ENCODE assay signal across 1 cellular context in genomic region chr14:100290607-100291304, GRCh38.
TF ChIP-seq lines count a peak whose summit lies in the region.

No MANE protein-coding gene starts in this region.

TF ChIP-seq in HepG2, 621 proteins besides CTCF, POLR2A, EP300 and RAD21 (continued from another document and continues in another):
- TF ChIP-seq ZBTB14 (CRISPR knock-in tag; IDR thresholded peaks at IDR 0.05) (no peak), HIC2 (CRISPR knock-in tag; IDR thresholded peaks at IDR 0.05; ENCODE audit: low read depth) (peak; percentile 91), ZNF567 (CRISPR knock-in tag; IDR thresholded peaks at IDR 0.05; ENCODE audit: borderline replicate concordance) (no peak), TEF (CRISPR knock-in tag; IDR thresholded peaks at IDR 0.05) (no peak), MLX (CRISPR knock-in tag; IDR thresholded peaks at IDR 0.05) (peak; percentile 84), ZNF280B (CRISPR knock-in tag; IDR thresholded peaks at IDR 0.05; ENCODE audit: borderline replicate concordance) (peak; percentile 21; the same call in 1 of the 2 replicates), PAXIP1 (CRISPR knock-in tag; conservative IDR thresholded peaks at IDR 0.05) (peak; percentile 97), RFX3 (CRISPR knock-in tag; IDR thresholded peaks at IDR 0.05) (no peak), SIX1 (CRISPR knock-in tag; IDR thresholded peaks at IDR 0.05; ENCODE audit: borderline replicate concordance) (no peak), HOXA7 (CRISPR knock-in tag; IDR thresholded peaks at IDR 0.05) (no peak), FOXO1 (CRISPR knock-in tag; IDR thresholded peaks at IDR 0.05) (peak; percentile 65; the same call in 1 of the 2 replicates), RAD51 (IDR thresholded peaks at IDR 0.05; ENCODE audit: borderline replicate concordance) (0 out of 2 replicates have a peak, but pooled peaks have one; percentile 37), HNF1A (IDR thresholded peaks at IDR 0.05; ENCODE audit: low read depth) (no peak), HNF1A (CRISPR knock-in tag; IDR thresholded peaks at IDR 0.05; ENCODE audit: borderline replicate concordance) (peak; percentile 75; the same call in 1 of the 2 replicates), ZNF598 (CRISPR knock-in tag; IDR thresholded peaks at IDR 0.05; ENCODE audit: borderline replicate concordance) (no peak), TRIM24 (CRISPR knock-in tag; IDR thresholded peaks at IDR 0.05) (0 out of 2 replicates have a peak, but pooled peaks have one; percentile 44), BATF2 (CRISPR knock-in tag; IDR thresholded peaks at IDR 0.05) (no peak), UBTF (CRISPR knock-in tag; IDR thresholded peaks at IDR 0.05) (peak; percentile 68), ZNF572 (CRISPR knock-in tag; IDR thresholded peaks at IDR 0.05) (no peak), HNF4G (IDR thresholded peaks at IDR 0.05; ENCODE audit: borderline replicate concordance, low read depth, low read length) (peak; percentile 94), HNF4G (CRISPR knock-in tag; IDR thresholded peaks at IDR 0.05; ENCODE audit: borderline replicate concordance, low read depth) (peak; percentile 66; the same call in 1 of the 2 replicates), ZNF460 (CRISPR knock-in tag; IDR thresholded peaks at IDR 0.05; ENCODE audit: borderline replicate concordance) (no peak; the same call in 1 of the 2 replicates), NFIB (CRISPR knock-in tag; IDR thresholded peaks at IDR 0.05; ENCODE audit: borderline replicate concordance) (no peak), HDAC2 (CRISPR knock-in tag; IDR thresholded peaks at IDR 0.05) (peak; percentile 84; the same call in 1 of the 2 replicates), HNRNPH1 (optimal IDR thresholded peaks at IDR 0.05; ENCODE audit: low read depth, low read length) (no peak), THRA (CRISPR knock-in tag; IDR thresholded peaks at IDR 0.05; ENCODE audit: borderline replicate concordance) (peak; percentile 73; the same call in 1 of the 2 replicates), MXI1 (IDR thresholded peaks at IDR 0.05; ENCODE audit: borderline replicate concordance, low read depth, low read length) (peak; percentile 77; the same call in 1 of the 3 replicates), MAX (IDR thresholded peaks at IDR 0.05) (peak; percentile 90), KAT2B (IDR thresholded peaks at IDR 0.05; ENCODE audit: borderline replicate concordance, low read depth, low read length) (no peak), TAF1 (CRISPR knock-in tag; IDR thresholded peaks at IDR 0.05) (no peak), KLF9 (CRISPR knock-in tag; IDR thresholded peaks at IDR 0.05; ENCODE audit: low read depth) (no peak), ZNF607 (CRISPR knock-in tag; IDR thresholded peaks at IDR 0.05; ENCODE audit: borderline replicate concordance) (no peak), XBP1 (CRISPR knock-in tag; IDR thresholded peaks at IDR 0.05) (no peak), FLYWCH1 (CRISPR knock-in tag; IDR thresholded peaks at IDR 0.05) (no peak), ERF (CRISPR knock-in tag; IDR thresholded peaks at IDR 0.05) (peak; percentile 56; the same call in 1 of the 2 replicates), ZNF230 (CRISPR knock-in tag; IDR thresholded peaks at IDR 0.05) (0 out of 2 replicates have a peak, but pooled peaks have one; percentile 30), ZMAT3 (CRISPR knock-in tag; conservative IDR thresholded peaks at IDR 0.05) (no peak), MIER3 (CRISPR knock-in tag; IDR thresholded peaks at IDR 0.05; ENCODE audit: borderline replicate concordance) (peak; percentile 78; the same call in 1 of the 2 replicates)
